ENCODE assay signal across 12 cellular contexts in the genomic region with DNA sequence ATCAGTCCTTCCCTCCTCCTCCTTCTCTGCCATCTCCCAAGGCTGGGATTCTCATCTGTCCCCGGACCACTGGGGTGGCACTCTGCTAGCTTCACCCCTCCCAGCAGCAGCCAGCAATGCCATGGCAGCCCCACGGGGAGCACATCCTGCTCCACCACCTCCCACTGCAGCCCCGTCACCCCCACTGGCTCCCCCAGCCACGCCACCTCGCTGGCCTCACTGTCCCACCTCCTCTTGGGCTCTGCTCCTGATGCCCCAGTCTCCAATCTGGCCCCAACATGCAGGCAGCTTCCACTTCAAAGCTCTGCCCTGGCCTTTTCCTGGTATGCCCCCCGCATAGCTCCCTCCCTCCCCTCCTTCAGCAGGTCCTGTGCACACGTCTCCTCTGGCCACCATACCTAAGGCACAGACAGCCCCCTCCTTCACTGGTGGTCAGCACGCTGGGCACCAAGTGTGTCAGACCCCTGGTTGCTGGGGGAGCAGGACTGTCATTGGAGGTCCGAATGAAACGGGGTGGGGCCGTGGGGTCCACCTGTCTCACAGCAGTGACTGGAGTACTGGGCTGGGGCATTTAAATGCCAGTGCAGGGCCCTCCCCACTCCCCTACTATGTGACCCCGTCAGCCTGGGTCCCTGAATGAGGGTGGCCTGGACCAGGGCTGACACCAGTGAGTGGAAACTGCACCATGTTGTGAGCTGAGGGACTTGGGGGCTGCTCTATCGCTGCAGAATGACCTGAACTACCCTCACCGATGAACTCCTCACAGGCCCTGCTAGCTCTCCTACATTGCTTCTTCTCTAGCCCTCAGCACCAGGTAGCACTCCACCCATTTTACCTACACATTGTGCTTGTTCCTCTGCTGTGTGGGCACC. TPM values are rescaled to one million over a fixed set of nuclear protein-coding genes. Genes with fewer than 3 reads are reported as not detected.
A peak's percentile ranks its signal among the peaks of the same experiment; 100 is the strongest.
DNase-seq lines count a peak whose midpoint lies in the region; ATAC-seq and TF ChIP-seq lines count a peak whose summit lies in the region.
"Had no signal": no experiment of that assay in that cellular context is flagged by ENCODE, and none has a peak within 500 bp of the region (broad histone marks: within the 10 kb centered on the region; RNA-seq: fewer than 3 reads in every experiment).

No MANE protein-coding gene starts in this region.

- ATAC-seq in left colon (no peak), thoracic aorta (ENCODE audit: insufficient number of reproducible peaks, low FRiP score, low read depth) (no peak), HG03520 (IDR thresholded peaks at IDR 0.05; ENCODE audit: unreplicated experiment) (no peak), GM18502 (IDR thresholded peaks at IDR 0.05; ENCODE audit: poor library complexity, unreplicated experiment) (no peak)

- intact Hi-C loops in left colon (cut with DNase I, micrococcal nuclease): no loop called here

- H3K4me3 ChIP-seq in thoracic aorta: peak overlapping the region; percentile 55
- H3K4me3 ChIP-seq: SK-N-MC had no signal

- H3K27ac ChIP-seq in thoracic aorta: no peak overlapping the region
- H3K27ac ChIP-seq: KMS-11, SK-N-MC had no signal

- TF ChIP-seq CTCF in thoracic aorta (IDR thresholded peaks at IDR 0.05): no peak

- peak; percentile 2 for DNase-seq in activated CD4-positive, alpha-beta T cell treated with anti-CD3 and anti-CD28 coated beads for 48 hours
- no peak for DNase-seq in activated CD4-positive, alpha-beta T cell treated with anti-CD3 and anti-CD28 coated beads, Interleukin-2, amount 50 U/mL, for 48 hours
- peak; percentile 7 for DNase-seq in activated naive CD4-positive, alpha-beta T cell treated with anti-CD3 and anti-CD28 coated beads, Interleukin-2, amount 50 U/mL, for 16 hours
- DNase-seq in left colon (peak; percentile 2 to 19), thoracic aorta (ENCODE audit: low spot score) (peak; percentile 0), middle frontal gyrus (ENCODE audit: extremely low spot score, low spot score) (no peak)
- DNase-seq: NCI-H226 had no signal

- H3K9me3 ChIP-seq in thoracic aorta: no peaks in the 10 kb centered on the region
- H3K9me3 ChIP-seq: A549 had no signal

- H3K27me3 ChIP-seq in thoracic aorta (replicated peaks; ENCODE audit: insufficient read depth): no peaks in the 10 kb centered on the region

- no peaks in the 10 kb centered on the region for H3K36me3 ChIP-seq in thoracic aorta

- H3K4me1 ChIP-seq in thoracic aorta (ENCODE audit: control insufficient read depth in 1 of 2, low read depth in 2 of 2): no peaks in the 10 kb centered on the region

RNA-seq across cellular contexts. Expression of gene RASGEF1A, which starts 38.7 kb away (rescaled TPM):
- total RNA-seq in left colon (1 to 10 TPM in 1 of 2 donors, under 1 TPM in 1; 0.47 to 2.7 TPM), thoracic aorta (not detected)

Comparison
In these comparisons a context has a peak if more than half of its experiments do, and no peak if none do; other contexts are left out.
1. DNase-seq: peak in activated CD4-positive, alpha-beta T cell treated with anti-CD3 and anti-CD28 coated beads for 48 hours (single experiment), activated naive CD4-positive, alpha-beta T cell treated with anti-CD3 and anti-CD28 coated beads, Interleukin-2, amount 50 U/mL, for 16 hours (single experiment), left colon (2 of 2) and thoracic aorta (single experiment); none in activated CD4-positive, alpha-beta T cell treated with anti-CD3 and anti-CD28 coated beads, Interleukin-2, amount 50 U/mL, for 48 hours (0 of 2) and middle frontal gyrus (single experiment).